In genomic region chr3:39105687-39106063, GRCh38 we compare ENCODE assay signal across 11 cellular contexts. TPM values are rescaled to one million over a fixed set of nuclear protein-coding genes. Genes with fewer than 3 reads are reported as not detected.
A peak's percentile ranks its signal among the peaks of the same experiment; 100 is the strongest.
DNase-seq lines count a peak whose midpoint lies in the region; ATAC-seq, FAIRE-seq and TF ChIP-seq lines count a peak whose summit lies in the region.
"Had no signal": no experiment of that assay in that cellular context is flagged by ENCODE, and none has a peak within 500 bp of the region (broad histone marks: within the 10 kb centered on the region; RNA-seq: fewer than 3 reads in every experiment).

No MANE protein-coding gene starts in this region.

- H3K36me3 Mint-ChIP-seq in activated naive CD8-positive, alpha-beta T cell treated with anti-CD3 and anti-CD28 coated beads, Interleukin-2, amount 50 U/mL, for 24 hours (ENCODE audit: low read depth), result no peaks in the 10 kb centered on the region
- no peaks in the 10 kb centered on the region for H3K36me3 Mint-ChIP-seq in mesothelial cell of epicardium

- H3K9me3 ChIP-seq in heart right ventricle, result no peaks in the 10 kb centered on the region
- H3K9me3 ChIP-seq in right cardiac atrium (ENCODE audit: control insufficient read depth, low read length), result no peaks in the 10 kb centered on the region

- H3K4me1 Mint-ChIP-seq in activated naive CD8-positive, alpha-beta T cell treated with anti-CD3 and anti-CD28 coated beads, Interleukin-2, amount 50 U/mL, for 24 hours, result peaks cover 40% of the 10 kb centered on the region
- H3K4me1 Mint-ChIP-seq in mesothelial cell of epicardium, result peaks cover 30% of the 10 kb centered on the region

- no peaks in the 10 kb centered on the region for H3K27me3 Mint-ChIP-seq in activated naive CD8-positive, alpha-beta T cell treated with anti-CD3 and anti-CD28 coated beads, Interleukin-2, amount 50 U/mL, for 24 hours
- no peaks in the 10 kb centered on the region for H3K27me3 Mint-ChIP-seq in mesothelial cell of epicardium (ENCODE audit: low read depth)

- FAIRE-seq in frontal cortex (lab: Jason Lieb, UNC), result no peak

- DNase-seq in heart right ventricle (no peak), right cardiac atrium (no peak), mesothelial cell of epicardium (ENCODE audit: low spot score in 2 of 2, unreplicated experiment in 2 of 2) (no peak), ureter (ENCODE audit: low spot score) (peak; percentile 32), frontal cortex (ENCODE audit: low spot score in 2 of 2) (no peak)
- no peak for DNase-seq in activated naive CD8-positive, alpha-beta T cell treated with anti-CD3 and anti-CD28 coated beads, Interleukin-2, amount 50 U/mL, for 24 hours
- DNase-seq: DMS 273 treated with DMSO at 0.1 percent for 48 hours; NK-92 treated with Interleukin-12 subunit alpha and Interleukin-12 subunit beta, amount 100 ng/mL, for 24 hours had no signal

- peaks cover 0 to 13% (median 0%) of the 10 kb centered on the region in 9 donors for H3K36me3 ChIP-seq in heart right ventricle

- H3K27ac ChIP-seq in heart right ventricle, result peak overlapping the region in 4 of 10 donors; percentile 19 to 99 (median 94)
- H3K27ac ChIP-seq in right cardiac atrium (ENCODE audit: low read length), result no peak overlapping the region

- H3K9me3 Mint-ChIP-seq in activated naive CD8-positive, alpha-beta T cell treated with anti-CD3 and anti-CD28 coated beads, Interleukin-2, amount 50 U/mL, for 24 hours, result no peaks in the 10 kb centered on the region
- H3K9me3 Mint-ChIP-seq in mesothelial cell of epicardium, result no peaks in the 10 kb centered on the region

- H3K4me1 ChIP-seq in heart right ventricle (peaks cover 24 to 66% (median 50%) of the 10 kb centered on the region in 9 donors), right cardiac atrium (ENCODE audit: control insufficient read depth, insufficient read depth, low read length) (peaks cover 22% of the 10 kb centered on the region)

- H3K27me3 ChIP-seq in heart right ventricle (no peaks in the 10 kb centered on the region), right cardiac atrium (ENCODE audit: control insufficient read depth, insufficient read depth) (no peaks in the 10 kb centered on the region)

- intact Hi-C loops in heart right ventricle (cut with DNase I), result loop anchor here in 7 of 10 donors (1.0 to 10.0 kb wide), 7 partner anchors 73 to 279 kb away; partner anchors contain the start of gene SLC25A38 (in 1 of the 7)
- intact Hi-C loops in right cardiac atrium (cut with DNase I), result no loop called here

- 65 to 80% methylated on average over 3 of the region's 3 CpGs for WGBS in heart right ventricle, 2 donors
- 72% methylated on average over 3 of the region's 3 CpGs for WGBS in right cardiac atrium

- ATAC-seq in heart right ventricle (no peak), right cardiac atrium (no peak), GM21360 (IDR thresholded peaks at IDR 0.05; ENCODE audit: unreplicated experiment) (no peak), GM18858 (IDR thresholded peaks at IDR 0.05; ENCODE audit: unreplicated experiment) (no peak)
- ATAC-seq in activated naive CD8-positive, alpha-beta T cell treated with anti-CD3 and anti-CD28 coated beads, Interleukin-2, amount 50 U/mL, for 24 hours, result no peak
- ATAC-seq: sciatic nerve had no signal

- TF ChIP-seq CTCF in heart right ventricle (IDR thresholded peaks at IDR 0.05), result no peak
- no peak for TF ChIP-seq CTCF in mesothelial cell of epicardium (IDR thresholded peaks at IDR 0.05; ENCODE audit: unreplicated experiment)

- H3K4me3 ChIP-seq in heart right ventricle (peak overlapping the region in 7 of 10 donors; percentile 71 to 100 (median 95)), right cardiac atrium (ENCODE audit: low read length) (no peak overlapping the region)

- H3K27ac Mint-ChIP-seq in activated naive CD8-positive, alpha-beta T cell treated with anti-CD3 and anti-CD28 coated beads, Interleukin-2, amount 50 U/mL, for 24 hours, result no peak overlapping the region
- peak overlapping the region; percentile 88 for H3K27ac Mint-ChIP-seq in mesothelial cell of epicardium

- peak overlapping the region; percentile 87 for H3K4me3 Mint-ChIP-seq in activated naive CD8-positive, alpha-beta T cell treated with anti-CD3 and anti-CD28 coated beads, Interleukin-2, amount 50 U/mL, for 24 hours
- peak overlapping the region; percentile 80 for H3K4me3 Mint-ChIP-seq in mesothelial cell of epicardium

RNA-seq across cellular contexts. Expression of gene GORASP1, which starts 1.8 kb away (rescaled TPM):
- 10 to 100 TPM; 35.8 to 54.2 (median 41.1) TPM for total RNA-seq in heart right ventricle
- 10 to 100 TPM; 28.4 to 37.2 TPM for polyA plus RNA-seq in heart right ventricle
- total RNA-seq in right cardiac atrium, result 10 to 100 TPM; 43.7 to 53.4 (median 47.4) TPM
- polyA plus RNA-seq in right cardiac atrium, result 26.3 TPM
- total RNA-seq in mesothelial cell of epicardium, result 70.8 to 71.5 TPM (median 71.1 TPM) in 3 replicates
- 92.2 TPM for total RNA-seq in ureter
- 20.4 TPM for total RNA-seq in frontal cortex

RNA-seq across cellular contexts. Expression of gene TTC21A, which starts 1.8 kb away (rescaled TPM):
- total RNA-seq in heart right ventricle, result 1 to 10 TPM; 1.1 to 3.1 (median 1.5) TPM
- polyA plus RNA-seq in heart right ventricle, result 1 to 10 TPM in 1 of 2 donors, under 1 TPM in 1; 0.80 to 7.5 TPM
- total RNA-seq in right cardiac atrium, result 1 to 10 TPM; 1.9 to 3.4 (median 2.5) TPM
- polyA plus RNA-seq in right cardiac atrium, result 2.0 TPM
- total RNA-seq in mesothelial cell of epicardium, result 10.2 to 12.7 TPM (median 12.3 TPM) in 3 replicates
- total RNA-seq in ureter, result 19.7 TPM
- total RNA-seq in frontal cortex, result 3.7 TPM

RNA-seq across cellular contexts. Expression of gene CSRNP1, which starts 47.7 kb away (rescaled TPM):
- total RNA-seq in heart right ventricle (10 to 100 TPM in 9 of 10 donors, 1 to 10 TPM in 1; 7.4 to 46.3 (median 17.7) TPM), right cardiac atrium (10 to 100 TPM; 10.9 to 33.2 (median 15.7) TPM), mesothelial cell of epicardium (42.7 to 44.7 TPM (median 43.9 TPM) in 3 replicates), ureter (32.1 TPM), frontal cortex (2.4 TPM)
- polyA plus RNA-seq in heart right ventricle (10 to 100 TPM; 14.1 to 28.1 TPM), right cardiac atrium (30.5 TPM)

RNA-seq across cellular contexts. Expression of gene WDR48, which starts 53.9 kb away (rescaled TPM):
- total RNA-seq in heart right ventricle (10 to 100 TPM; 14.5 to 37.2 (median 31.0) TPM), right cardiac atrium (10 to 100 TPM; 16.5 to 30.5 (median 27.5) TPM), mesothelial cell of epicardium (54.0 to 59.4 TPM (median 58.9 TPM) in 3 replicates), ureter (58.4 TPM), frontal cortex (111 TPM)
- polyA plus RNA-seq in heart right ventricle (10 to 100 TPM in 1 of 2 donors, 1 to 10 TPM in 1; 8.0 to 11.4 TPM), right cardiac atrium (10.3 TPM)

RNA-seq across cellular contexts. Expression of gene SCN11A, which starts 53.9 kb away (rescaled TPM):
- total RNA-seq in heart right ventricle (under 1 TPM in 8 of 10 donors, not detected in 2; 0.04 to 0.12 (median 0.07) TPM), right cardiac atrium (under 1 TPM in 3 of 4 donors, not detected in 1; 0.03 to 0.06 (median 0.03) TPM), mesothelial cell of epicardium (1.6 to 1.9 TPM (median 1.6 TPM) in 3 replicates), ureter (34.5 TPM), frontal cortex (under 0.01 TPM)
- polyA plus RNA-seq in heart right ventricle (under 1 TPM; 0.01 to 0.15 TPM), right cardiac atrium (not detected)

Comparison
In these comparisons a context has a peak if more than half of its experiments do, and no peak if none do; other contexts are left out.
1. intact Hi-C loops: an anchor here in heart right ventricle (1.0 to 10.0 kb wide); none called in right cardiac atrium.